ENCODE assay signal across 1 cellular context in the genomic region with DNA sequence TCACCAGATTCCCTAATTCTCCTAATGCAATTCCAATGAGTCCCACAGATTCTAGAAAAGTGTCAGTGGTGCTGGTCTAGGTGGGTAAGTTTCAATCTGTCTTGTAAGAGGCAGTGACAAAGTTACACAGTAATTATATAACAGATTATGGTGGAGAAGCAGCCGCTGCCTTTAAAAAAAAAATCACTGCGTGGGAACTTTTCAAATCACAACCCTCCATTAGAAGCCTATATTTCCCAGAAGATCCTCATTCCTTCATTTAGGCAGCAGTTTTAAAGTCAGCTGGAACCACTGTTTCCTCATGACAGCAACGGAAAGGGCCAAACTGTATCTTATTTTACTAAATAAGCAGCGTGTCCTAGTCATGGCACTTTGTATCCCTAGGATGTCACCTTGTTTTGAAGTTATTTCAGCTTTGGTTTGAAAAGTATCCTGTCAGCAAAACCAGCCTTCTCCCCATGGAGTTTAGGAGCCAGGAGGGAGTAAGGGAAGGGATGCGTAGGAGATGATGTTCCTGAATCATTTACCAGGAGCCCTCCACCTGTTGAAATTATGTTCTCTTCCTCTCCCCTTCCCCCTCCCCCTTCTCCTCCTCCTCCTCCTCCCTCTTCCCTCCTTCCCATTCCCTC.
TF ChIP-seq lines count a peak whose summit lies in the region.

No MANE protein-coding gene starts in this region.

TF ChIP-seq in HepG2, 621 proteins besides CTCF, POLR2A, EP300 and RAD21 (continued from another document):
- TF ChIP-seq, protein P1, sequence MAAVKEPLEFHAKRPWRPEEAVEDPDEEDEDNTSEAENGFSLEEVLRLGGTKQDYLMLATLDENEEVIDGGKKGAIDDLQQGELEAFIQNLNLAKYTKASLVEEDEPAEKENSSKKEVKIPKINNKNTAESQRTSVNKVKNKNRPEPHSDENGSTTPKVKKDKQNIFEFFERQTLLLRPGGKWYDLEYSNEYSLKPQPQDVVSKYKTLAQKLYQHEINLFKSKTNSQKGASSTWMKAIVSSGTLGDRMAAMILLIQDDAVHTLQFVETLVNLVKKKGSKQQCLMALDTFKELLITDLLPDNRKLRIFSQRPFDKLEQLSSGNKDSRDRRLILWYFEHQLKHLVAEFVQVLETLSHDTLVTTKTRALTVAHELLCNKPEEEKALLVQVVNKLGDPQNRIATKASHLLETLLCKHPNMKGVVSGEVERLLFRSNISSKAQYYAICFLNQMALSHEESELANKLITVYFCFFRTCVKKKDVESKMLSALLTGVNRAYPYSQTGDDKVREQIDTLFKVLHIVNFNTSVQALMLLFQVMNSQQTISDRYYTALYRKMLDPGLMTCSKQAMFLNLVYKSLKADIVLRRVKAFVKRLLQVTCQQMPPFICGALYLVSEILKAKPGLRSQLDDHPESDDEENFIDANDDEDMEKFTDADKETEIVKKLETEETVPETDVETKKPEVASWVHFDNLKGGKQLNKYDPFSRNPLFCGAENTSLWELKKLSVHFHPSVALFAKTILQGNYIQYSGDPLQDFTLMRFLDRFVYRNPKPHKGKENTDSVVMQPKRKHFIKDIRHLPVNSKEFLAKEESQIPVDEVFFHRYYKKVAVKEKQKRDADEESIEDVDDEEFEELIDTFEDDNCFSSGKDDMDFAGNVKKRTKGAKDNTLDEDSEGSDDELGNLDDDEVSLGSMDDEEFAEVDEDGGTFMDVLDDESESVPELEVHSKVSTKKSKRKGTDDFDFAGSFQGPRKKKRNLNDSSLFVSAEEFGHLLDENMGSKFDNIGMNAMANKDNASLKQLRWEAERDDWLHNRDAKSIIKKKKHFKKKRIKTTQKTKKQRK (IDR thresholded peaks at IDR 0.05; ENCODE audit: low read length), result no peak
- no peak for TF ChIP-seq KLF11 (CRISPR knock-in tag; IDR thresholded peaks at IDR 0.05)
- TF ChIP-seq HNRNPK (IDR thresholded peaks at IDR 0.05; ENCODE audit: low read depth, low read length, poor library complexity, severe bottlenecking), result peak; percentile 84
- no peak for TF ChIP-seq ZNF773 (CRISPR knock-in tag; IDR thresholded peaks at IDR 0.05; ENCODE audit: borderline replicate concordance)
- no peak for TF ChIP-seq ZFP90 (CRISPR knock-in tag; IDR thresholded peaks at IDR 0.05; ENCODE audit: borderline replicate concordance)
- TF ChIP-seq ZNF317 (CRISPR knock-in tag; IDR thresholded peaks at IDR 0.05), result no peak
- no peak for TF ChIP-seq ZNF790 (CRISPR knock-in tag; IDR thresholded peaks at IDR 0.05; ENCODE audit: borderline replicate concordance)
- TF ChIP-seq ZNF629 (CRISPR knock-in tag; conservative IDR thresholded peaks at IDR 0.05), result no peak
- no peak for TF ChIP-seq TOE1 (CRISPR knock-in tag; IDR thresholded peaks at IDR 0.05)
- peak; percentile 25; the same call in 1 of the 2 replicates for TF ChIP-seq TBX2 (CRISPR knock-in tag; IDR thresholded peaks at IDR 0.05; ENCODE audit: borderline replicate concordance)
- peak; percentile 81 for TF ChIP-seq MAFK (conservative IDR thresholded peaks at IDR 0.05 in 1 of 2, IDR thresholded peaks at IDR 0.05 in 1 of 2; ENCODE audit: low read length in 2 of 2)
- TF ChIP-seq, protein P2, sequence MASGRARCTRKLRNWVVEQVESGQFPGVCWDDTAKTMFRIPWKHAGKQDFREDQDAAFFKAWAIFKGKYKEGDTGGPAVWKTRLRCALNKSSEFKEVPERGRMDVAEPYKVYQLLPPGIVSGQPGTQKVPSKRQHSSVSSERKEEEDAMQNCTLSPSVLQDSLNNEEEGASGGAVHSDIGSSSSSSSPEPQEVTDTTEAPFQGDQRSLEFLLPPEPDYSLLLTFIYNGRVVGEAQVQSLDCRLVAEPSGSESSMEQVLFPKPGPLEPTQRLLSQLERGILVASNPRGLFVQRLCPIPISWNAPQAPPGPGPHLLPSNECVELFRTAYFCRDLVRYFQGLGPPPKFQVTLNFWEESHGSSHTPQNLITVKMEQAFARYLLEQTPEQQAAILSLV (CRISPR knock-in tag; IDR thresholded peaks at IDR 0.05; ENCODE audit: borderline replicate concordance), result no peak
- TF ChIP-seq SIX4 (CRISPR knock-in tag; IDR thresholded peaks at IDR 0.05), result no peak
- TF ChIP-seq MAZ (IDR thresholded peaks at IDR 0.05; ENCODE audit: borderline replicate concordance, low read depth, low read length), result no peak
- no peak for TF ChIP-seq MAZ (CRISPR knock-in tag; IDR thresholded peaks at IDR 0.05; ENCODE audit: low read depth)
TF ChIP-seq in HepG2: peak in this region for 10.
